In genomic region chr1:21570885-21571284, GRCh38 we compare ENCODE assay signal across 23 cellular contexts.
DNase-seq lines count a peak whose midpoint lies in the region; ATAC-seq, FAIRE-seq and TF ChIP-seq lines count a peak whose summit lies in the region.
"Had no signal": no experiment of that assay in that cellular context is flagged by ENCODE, and none has a peak within 500 bp of the region (broad histone marks: within the 10 kb centered on the region; RNA-seq: fewer than 3 reads in every experiment).

No MANE protein-coding gene starts in this region.

- FAIRE-seq in K562 (lab: Jason Lieb, UNC): no peak
- FAIRE-seq in kidney (lab: Jason Lieb, UNC): no peak
- FAIRE-seq: A204.1, G401.6, GM12891, GM19239 had no signal

- POLR2A ChIA-PET in K562 (lab: Yijun Ruan, JAX): interaction anchor here (0.7 to 1.4 kb wide), 2 partner anchors 9 kb away, joined by 4 to 5 read pairs; no protein-coding TSS in a partner anchor

- H4K20me1 ChIP-seq in K562 (replicated peaks; ENCODE audit: control insufficient read depth, insufficient read depth, low read length): no peaks in the 10 kb centered on the region; the same call in 1 of the 2 replicates
- H4K20me1 ChIP-seq: BLaER1 had no signal

- BruUV-seq in K562 (replicated peaks; lab: Mats Ljungman, UMichigan): no TSS peak

- no peak overlapping the region for H3K4me3 ChIP-seq in K562
- no peak overlapping the region for H3K4me3 ChIP-seq in kidney (ENCODE audit: low read length in 2 of 2)
- H3K4me3 ChIP-seq: BLaER1 had no signal

- H3K9me1 ChIP-seq in K562 (ENCODE audit: control insufficient read depth, insufficient read depth, low read length): no peaks in the 10 kb centered on the region

- H3K27me3 ChIP-seq in K562 (ENCODE audit: control insufficient read depth in 2 of 2, insufficient read depth in 2 of 2, low read length in 2 of 2): 0 out of 5 replicates have a peak, but pooled peaks cover 0 to 10% of the 10 kb centered on the region in 2 experiments
- H3K27me3 ChIP-seq: BE2C, BLaER1 had no signal

- no peak overlapping the region for H2AFZ ChIP-seq in K562 (ENCODE audit: low read depth, low read length)

- no peaks in the 10 kb centered on the region for H3K79me2 ChIP-seq in K562 (ENCODE audit: control insufficient read depth, insufficient read depth, low read length)

- no peak for TF ChIP-seq EP300 in K562 (IDR thresholded peaks at IDR 0.05; ENCODE audit: low read length)

- H3K4me2 ChIP-seq in K562 (ENCODE audit: insufficient read depth, low read length): no peak overlapping the region
- H3K4me2 ChIP-seq: BLaER1 had no signal

- no peak for TF ChIP-seq POLR2A in K562 (conservative IDR thresholded peaks at IDR 0.05)

- H3K36me3 ChIP-seq in K562 (ENCODE audit: control insufficient read depth, insufficient read depth, low read length) (no peaks in the 10 kb centered on the region), kidney (ENCODE audit: control insufficient read depth in 1 of 2, insufficient read depth in 2 of 2, low read length in 2 of 2) (no peaks in the 10 kb centered on the region)
- H3K36me3 ChIP-seq: BE2C, BLaER1 had no signal

- TF ChIP-seq RAD21 in K562 (CRISPR knock-in tag; conservative IDR thresholded peaks at IDR 0.05 in 1 of 2, IDR thresholded peaks at IDR 0.05 in 1 of 2): no peak

- intact Hi-C loops in K562 (cut with micrococcal nuclease): loop anchor here (10.0 kb wide), 1 partner anchor 196 kb away; no protein-coding TSS in a partner anchor
- intact Hi-C loops in kidney (cut with DNase I): no loop called here

- H3K27ac ChIP-seq in K562 (ENCODE audit: extremely low read depth, low read depth, low read length): no peak overlapping the region
- H3K27ac ChIP-seq in kidney (ENCODE audit: low read depth in 2 of 2, low read length in 2 of 2): peak overlapping the region in 1 of 2 donors; percentile 13
- H3K27ac ChIP-seq: BLaER1 had no signal

- H3K4me1 ChIP-seq in K562 (replicated peaks in 1 of 2; ENCODE audit: control insufficient read depth in 2 of 2, insufficient read depth in 2 of 2, low read length in 2 of 2) (peaks cover 4 to 28% of the 10 kb centered on the region in 2 experiments; a peak in 4 of 5 replicates), kidney (ENCODE audit: control insufficient read depth in 1 of 2, insufficient read depth in 1 of 2, low read depth in 1 of 2, low read length in 2 of 2) (peaks cover 5 to 14% of the 10 kb centered on the region in 2 donors)

- CTCF ChIA-PET in K562 (lab: Yijun Ruan, JAX; ENCODE audit: low intra/inter-chr PET ratio): no interaction called here

- in situ Hi-C loops in K562 (cut with MboI): no loop called here

- no peaks in the 10 kb centered on the region for H3K9me3 ChIP-seq in K562 (replicated peaks; ENCODE audit: control insufficient read depth, insufficient read depth, low read depth, low read length)
- peaks cover 0 to 3% of the 10 kb centered on the region in 2 donors for H3K9me3 ChIP-seq in kidney (ENCODE audit: control insufficient read depth in 1 of 2, low read length in 2 of 2)
- H3K9me3 ChIP-seq: BE2C, BLaER1 had no signal

- WGBS in K562 (ENCODE audit: insufficient coverage, low coverage, missing lambda C conversion rate): 40% methylated on average over 4 of the region's 4 CpGs

- no peak for TF ChIP-seq CTCF in K562 (IDR thresholded peaks at IDR 0.05 in 2 of 3, conservative IDR thresholded peaks at IDR 0.05 in 1 of 3; ENCODE audit: insufficient read depth in 2 of 3, low read depth in 1 of 3, low read length in 3 of 3)
- no peak for TF ChIP-seq CTCF in kidney (IDR thresholded peaks at IDR 0.05; ENCODE audit: borderline replicate concordance, extremely low read depth, insufficient read depth)

- no peak for DNase-seq in K562 (ENCODE audit: extremely low read depth in 1 of 4, low spot score in 3 of 4)
- DNase-seq in kidney: peak; percentile 25
- peak; percentile 2 for DNase-seq in retina
- DNase-seq in NCI-H82 treated with DMSO at 0.1 percent for 48 hours (lab: John Stamatoyannopoulos, UW; ENCODE audit: unreplicated experiment): no peak
- DNase-seq in DMS79 (lab: John Stamatoyannopoulos, UW): no peak
- DNase-seq: 8988T; ACHN; BE2C; C1 segment of cervical spinal cord; CD4-positive, alpha-beta memory T cell; CD4-positive, CD25-positive, alpha-beta regulatory T cell; CD8-positive, alpha-beta memory T cell; COR-L47; DMS 273 treated with DMSO at 0.1 percent for 48 hours; DMS153; DMS53; DMS79 treated with DMSO at 0.1 percent for 48 hours; GF-D8 had no signal

- H3K9ac ChIP-seq in K562 (ENCODE audit: insufficient read depth in 1 of 2, low read depth in 2 of 2, low read length in 2 of 2) (peak overlapping the region in 1 of 2 experiments; percentile 43; a peak in 1 of 4 replicates), kidney (ENCODE audit: low read length in 2 of 2) (no peak overlapping the region)
- H3K9ac ChIP-seq: BLaER1 had no signal

- ATAC-seq in K562: no peak

TF ChIP-seq in K562, 482 proteins besides CTCF, POLR2A, EP300 and RAD21:
- TF ChIP-seq USF1 (CRISPR knock-in tag; IDR thresholded peaks at IDR 0.05) (peak; percentile 40), ZSCAN32 (CRISPR knock-in tag; IDR thresholded peaks at IDR 0.05) (no peak), EZH2 (IDR thresholded peaks at IDR 0.05; ENCODE audit: borderline replicate concordance, low read depth, low read length) (no peak), C11orf30 (IDR thresholded peaks at IDR 0.05; ENCODE audit: low read depth) (no peak), FOXP4 (CRISPR knock-in tag; IDR thresholded peaks at IDR 0.05; ENCODE audit: borderline replicate concordance) (no peak), NCOR1 (IDR thresholded peaks at IDR 0.05) (no peak)

Comparison
In these comparisons a context has a peak if more than half of its experiments do, and no peak if none do; other contexts are left out.
1. DNase-seq: peak in kidney (single experiment) and retina (single experiment); none in K562 (0 of 4), NCI-H82 treated with DMSO at 0.1 percent for 48 hours (single experiment) and DMS79 (single experiment).